Comparison of ENCODE assay signal across 8 cellular contexts in the genomic region with DNA sequence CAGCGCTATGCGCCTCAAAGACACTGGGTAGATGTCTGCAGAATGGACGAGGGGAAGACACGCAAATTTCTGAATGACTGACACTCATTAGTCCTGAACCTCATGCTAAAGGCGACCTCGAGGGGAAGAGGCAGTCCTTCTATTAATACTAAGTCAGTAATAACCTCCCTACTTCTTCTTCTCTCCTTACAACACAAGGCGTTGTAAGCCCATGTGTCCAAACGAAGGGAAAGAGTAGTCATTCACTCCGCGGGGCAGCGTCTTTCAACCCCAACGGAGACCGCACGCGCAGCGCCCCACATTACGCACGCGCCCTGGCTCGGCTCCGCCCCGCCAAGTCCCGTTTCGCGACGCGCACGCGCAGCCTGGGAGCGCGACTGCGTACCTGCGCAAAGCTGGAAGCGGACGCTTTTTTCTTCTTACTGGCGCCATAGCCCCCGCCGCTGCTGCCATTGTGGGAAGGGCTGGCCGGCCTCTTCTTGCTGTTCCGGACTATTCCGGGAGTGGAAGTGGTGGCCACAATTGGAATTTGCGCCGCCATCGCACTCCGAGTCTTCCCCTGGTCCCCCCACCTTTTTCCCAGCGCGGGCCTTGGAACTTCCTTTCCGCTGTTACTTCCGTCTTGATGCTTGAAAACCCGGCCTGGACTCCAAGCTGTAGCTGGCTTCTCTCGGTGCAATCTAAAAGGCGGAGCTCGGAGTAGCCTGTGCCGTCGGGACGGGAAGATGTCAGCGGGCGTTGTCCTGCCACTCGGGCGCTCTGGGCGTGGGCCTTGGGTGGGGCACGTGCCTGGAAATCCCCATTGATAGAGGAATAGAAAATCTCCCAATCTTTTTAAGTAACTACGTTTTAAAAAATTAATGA. TPM values are rescaled to one million over a fixed set of nuclear protein-coding genes. Genes with fewer than 3 reads are reported as not detected.
DNase-seq lines count a peak whose midpoint lies in the region; ATAC-seq, FAIRE-seq and TF ChIP-seq lines count a peak whose summit lies in the region.

A gene with protein sequence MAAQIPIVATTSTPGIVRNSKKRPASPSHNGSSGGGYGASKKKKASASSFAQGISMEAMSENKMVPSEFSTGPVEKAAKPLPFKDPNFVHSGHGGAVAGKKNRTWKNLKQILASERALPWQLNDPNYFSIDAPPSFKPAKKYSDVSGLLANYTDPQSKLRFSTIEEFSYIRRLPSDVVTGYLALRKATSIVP (minus strand): TSS at position 627 of the 864 bp plus-strand sequence. CDS start 86 bp downstream, at position 541.

- FAIRE-seq in GM18507 (lab: Jason Lieb, UNC) = peak; percentile 92

- intact Hi-C loops in T-helper 2 cell treated with Interferon-gamma antibody and Interleukin-4, amounts not matched to agents 100 ng/mL and 5 ng/mL, for 36 hours (cut with micrococcal nuclease) = loop anchor here (1.0 to 5.0 kb wide), 11 partner anchors 85 to 1331 kb away; partner anchors contain the start of genes KIAA1328, MAPRE2, RMP24 and RPRD1A
- intact Hi-C loops in uterus (cut with DNase I; ENCODE audit: low total_unique reads) = no loop called here

- peak within 1 kb of the TSS; percentile 93 for H3K27ac ChIP-seq in right atrium auricular region
- peak within 1 kb of the TSS; percentile 94 to 95 for H3K27ac ChIP-seq in uterus

- DNase-seq in GM18507 (ENCODE audit: extremely low spot score, insufficient read length, low read depth) = peak; percentile 85
- DNase-seq in NCI-H1930 (lab: John Stamatoyannopoulos, UW) = peak; percentile 92 to 97
- peak; percentile 62 to 97 (median 89) for DNase-seq in anterior cingulate cortex (lab: John Stamatoyannopoulos, UW)
- DNase-seq in right atrium auricular region (ENCODE audit: low spot score) = peak; percentile 94
- DNase-seq in pulmonary artery endothelial cell (ENCODE audit: low read depth, low spot score) = peak; percentile 87
- DNase-seq in uterus = peak; percentile 90 to 92

- H3K4me3 ChIP-seq in right atrium auricular region = peak within 1 kb of the TSS; percentile 57 to 71
- peak within 1 kb of the TSS; percentile 70 to 73 for H3K4me3 ChIP-seq in uterus

- peak; percentile 89 for ATAC-seq in HG02973 (IDR thresholded peaks at IDR 0.05; ENCODE audit: unreplicated experiment)

- TF ChIP-seq POLR2A in uterus (IDR thresholded peaks at IDR 0.05) = peak; percentile 12 to 92

- no peaks in the 10 kb centered on the region for H3K27me3 ChIP-seq in right atrium auricular region
- no peaks in the 10 kb centered on the region for H3K27me3 ChIP-seq in uterus

- H3K4me1 ChIP-seq in right atrium auricular region = peaks cover 0 to 19% of the 10 kb centered on the region in 2 donors
- H3K4me1 ChIP-seq in uterus = peaks cover 0 to 5% of the 10 kb centered on the region in 2 donors

- no peaks in the 10 kb centered on the region for H3K36me3 ChIP-seq in right atrium auricular region
- no peaks in the 10 kb centered on the region for H3K36me3 ChIP-seq in uterus

- H3K9me3 ChIP-seq in right atrium auricular region (no peaks in the 10 kb centered on the region), uterus (no peaks in the 10 kb centered on the region)

- TF ChIP-seq CTCF in right atrium auricular region (IDR thresholded peaks at IDR 0.05) = no peak
- peak in 2 of 4 experiments; percentile 10 to 45 for TF ChIP-seq CTCF in uterus (IDR thresholded peaks at IDR 0.05)

RNA-seq across cellular contexts. Expression of the gene that starts here (rescaled TPM):
- 26.7 and 29.0 TPM in 2 replicates for total RNA-seq in T-helper 2 cell treated with Interferon-gamma antibody and Interleukin-4, amounts not matched to agents 100 ng/mL and 5 ng/mL, for 36 hours
- total RNA-seq in right atrium auricular region (10 to 100 TPM; 11.1 to 13.9 TPM), pulmonary artery endothelial cell (15.8 and 20.4 TPM in 2 replicates), uterus (10 to 100 TPM in 1 of 4 donors, 1 to 10 TPM in 1, under 1 TPM in 1, not detected in 1; 0.26 to 14.9 (median 7.0) TPM)

Comparison
In these comparisons a context has a peak if more than half of its experiments do, and no peak if none do; other contexts are left out.
1. Peak in every context shown above with its lines: DNase-seq, ATAC-seq, H3K4me3 ChIP-seq and H3K27ac ChIP-seq.